Comparison of ENCODE assay signal across 8 cellular contexts in the genomic region with DNA sequence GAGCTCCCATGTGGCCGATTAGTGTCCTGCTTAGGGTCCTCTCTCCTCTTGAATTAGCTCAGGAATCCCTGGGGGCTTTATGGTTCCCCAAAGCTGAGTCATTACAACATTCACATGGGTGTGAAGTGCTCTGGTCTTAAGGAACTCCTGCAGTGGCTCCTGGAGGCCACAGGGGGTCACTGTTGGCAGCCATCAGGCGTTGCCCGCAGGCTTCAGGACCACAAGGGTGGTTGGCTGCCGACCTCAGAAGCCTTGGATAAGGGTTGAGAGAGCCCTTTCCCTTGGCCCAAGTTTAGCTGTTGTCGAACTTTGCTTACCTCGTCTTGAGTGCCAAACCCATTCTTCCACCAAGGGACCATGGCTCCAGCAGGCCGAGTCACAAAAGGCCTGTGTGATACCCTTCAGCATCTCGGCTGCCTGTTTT.
DNase-seq lines count a peak whose midpoint lies in the region; ATAC-seq and TF ChIP-seq lines count a peak whose summit lies in the region.

No MANE protein-coding gene starts in this region.

- H3K9me3 ChIP-seq in left lung, result no peaks in the 10 kb centered on the region

- peak; percentile 70 for ATAC-seq in GM19467 (IDR thresholded peaks at IDR 0.05; ENCODE audit: unreplicated experiment)
- ATAC-seq in HG03432 (IDR thresholded peaks at IDR 0.05; ENCODE audit: unreplicated experiment), result peak; percentile 83
- peak; percentile 87 for ATAC-seq in left lung
- peak; percentile 70 for ATAC-seq in stimulated activated naive CD8-positive, alpha-beta T cell treated with anti-CD3 and anti-CD28 coated beads, Interleukin-15, amount 100 ng/mL, for 72 hours

- DNase-seq in GM04504 (ENCODE audit: low read depth) (peak; percentile 0), RPMI7951 (ENCODE audit: low read depth) (peak; percentile 53), cardiac fibroblast (ENCODE audit: low read depth in 2 of 2) (peak; percentile 48 to 67), left lung (peak; percentile 57 to 89), cerebellum (ENCODE audit: low spot score) (no peak)
- peak; percentile 20 to 39 for DNase-seq in stimulated activated naive CD8-positive, alpha-beta T cell treated with anti-CD3 and anti-CD28 coated beads, Interleukin-15, amount 100 ng/mL, for 72 hours

- peak overlapping the region in 1 of 2 donors; percentile 76 for H3K27ac ChIP-seq in left lung

- no peaks in the 10 kb centered on the region for H3K36me3 ChIP-seq in left lung

- no peaks in the 10 kb centered on the region for H3K27me3 Mint-ChIP-seq in stimulated activated naive CD8-positive, alpha-beta T cell treated with anti-CD3 and anti-CD28 coated beads, Interleukin-15, amount 100 ng/mL, for 72 hours

- no peak overlapping the region for H3K27ac Mint-ChIP-seq in stimulated activated naive CD8-positive, alpha-beta T cell treated with anti-CD3 and anti-CD28 coated beads, Interleukin-15, amount 100 ng/mL, for 72 hours

- TF ChIP-seq CTCF in cardiac fibroblast (IDR thresholded peaks at IDR 0.05; ENCODE audit: low read depth, low read length), result peak; percentile 83
- TF ChIP-seq CTCF in left lung (IDR thresholded peaks at IDR 0.05), result peak; percentile 32 to 81

- no peak overlapping the region for H3K4me3 ChIP-seq in cardiac fibroblast (replicated peaks in 1 of 2; ENCODE audit: low read depth in 2 of 2, low read length in 2 of 2)
- H3K4me3 ChIP-seq in left lung, result no peak overlapping the region

- intact Hi-C loops in left lung (cut with DNase I), result loop anchor here in 1 of 2 donors (10.0 kb wide), 1 partner anchor 155 kb away; no protein-coding TSS in a partner anchor

- no peaks in the 10 kb centered on the region for H3K9me3 Mint-ChIP-seq in stimulated activated naive CD8-positive, alpha-beta T cell treated with anti-CD3 and anti-CD28 coated beads, Interleukin-15, amount 100 ng/mL, for 72 hours

- H3K4me3 Mint-ChIP-seq in stimulated activated naive CD8-positive, alpha-beta T cell treated with anti-CD3 and anti-CD28 coated beads, Interleukin-15, amount 100 ng/mL, for 72 hours, result no peak overlapping the region

- H3K4me1 ChIP-seq in left lung, result peaks cover 0 to 29% of the 10 kb centered on the region in 2 donors

- H3K27me3 ChIP-seq in left lung, result no peaks in the 10 kb centered on the region

- no peaks in the 10 kb centered on the region for H3K4me1 Mint-ChIP-seq in stimulated activated naive CD8-positive, alpha-beta T cell treated with anti-CD3 and anti-CD28 coated beads, Interleukin-15, amount 100 ng/mL, for 72 hours
